Comparison of ENCODE assay signal across 19 cellular contexts in the genomic region with DNA sequence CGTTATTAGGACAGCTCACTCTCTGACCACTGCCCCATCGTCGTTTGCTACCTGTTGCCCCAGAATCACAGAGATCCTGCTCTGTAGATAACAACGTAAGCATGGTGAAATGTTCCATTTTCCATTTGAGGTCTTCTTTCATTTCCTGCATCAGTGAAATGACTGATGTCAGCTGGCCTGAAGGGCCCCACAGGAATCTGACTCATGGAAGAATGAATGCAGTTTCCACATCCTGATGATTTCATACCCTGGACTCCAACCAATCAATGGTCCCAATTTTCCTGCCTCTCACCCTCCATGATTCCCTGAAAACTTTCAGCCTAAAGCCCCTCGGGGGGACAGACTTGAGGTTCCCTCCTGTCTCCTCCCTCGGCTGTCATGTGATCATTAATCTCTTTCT.
DNase-seq lines count a peak whose midpoint lies in the region; ATAC-seq and TF ChIP-seq lines count a peak whose summit lies in the region.
"Had no signal": no experiment of that assay in that cellular context is flagged by ENCODE, and none has a peak within 500 bp of the region (broad histone marks: within the 10 kb centered on the region; RNA-seq: fewer than 3 reads in every experiment).

No MANE protein-coding gene starts in this region.

- H3K4me2 ChIP-seq in neural progenitor cell, result no peak overlapping the region
- H3K4me2 ChIP-seq in hepatocyte, result no peak overlapping the region

- no peaks in the 10 kb centered on the region for H4K20me1 ChIP-seq in neural progenitor cell (ENCODE audit: low read depth)
- no peaks in the 10 kb centered on the region for H4K20me1 ChIP-seq in hepatocyte (ENCODE audit: insufficient read depth, poor library complexity, severe bottlenecking)

- WGBS in hepatocyte (ENCODE audit: low lambda C conversion rate, missing lambda C conversion rate), result 84% methylated on average over 6 of the region's 6 CpGs

- POLR2A ChIA-PET in HEK293 (lab: Yijun Ruan, JAX), result no interaction called here

- H3K4me3 Mint-ChIP-seq in neural progenitor cell, result no peak overlapping the region
- H3K4me3 Mint-ChIP-seq: T-cell had no signal

- H3K27ac Mint-ChIP-seq in neural progenitor cell, result no peak overlapping the region
- H3K27ac Mint-ChIP-seq: T-cell had no signal

- H3K27me3 Mint-ChIP-seq in neural progenitor cell (ENCODE audit: insufficient read depth, low read depth), result peaks cover 8% of the 10 kb centered on the region

- no peak overlapping the region for H3K4me3 ChIP-seq in HEK293 (ENCODE audit: low read depth, low read length)
- no peak overlapping the region for H3K4me3 ChIP-seq in neural progenitor cell
- H3K4me3 ChIP-seq in hepatocyte, result no peak overlapping the region
- H3K4me3 ChIP-seq: colonic mucosa, testis had no signal

- H3K9me2 ChIP-seq in hepatocyte (replicated peaks; ENCODE audit: insufficient read depth), result no peaks in the 10 kb centered on the region

- no peaks in the 10 kb centered on the region for H3K4me1 Mint-ChIP-seq in neural progenitor cell
- H3K4me1 Mint-ChIP-seq: T-cell had no signal

- TF ChIP-seq CTCF in HEK293 (tag by site-specific recombination; IDR thresholded peaks at IDR 0.05), result no peak
- TF ChIP-seq CTCF in neural progenitor cell (IDR thresholded peaks at IDR 0.05), result no peak
- no peak for TF ChIP-seq CTCF in hepatocyte (IDR thresholded peaks at IDR 0.05; ENCODE audit: poor library complexity)

- H3K4me1 ChIP-seq in HEK293 (ENCODE audit: control insufficient read depth, insufficient read depth, low read length) (no peaks in the 10 kb centered on the region), neural progenitor cell (no peaks in the 10 kb centered on the region), hepatocyte (ENCODE audit: insufficient read depth) (no peaks in the 10 kb centered on the region)
- H3K4me1 ChIP-seq: colonic mucosa, testis had no signal

- CTCF ChIA-PET in HEK293 (lab: Yijun Ruan, JAX), result interaction anchor here (0.5 kb wide), 1 partner anchor 584 kb away, joined by 3 read pairs; no protein-coding TSS in a partner anchor

- no peaks in the 10 kb centered on the region for H3K79me2 ChIP-seq in neural progenitor cell (ENCODE audit: low read depth)
- H3K79me2 ChIP-seq in hepatocyte, result no peaks in the 10 kb centered on the region

- no peak for ATAC-seq in HG02938 (IDR thresholded peaks at IDR 0.05; ENCODE audit: unreplicated experiment)
- ATAC-seq: T-cell had no signal

- H3K9me3 ChIP-seq in HEK293 (ENCODE audit: control insufficient read depth, insufficient read depth, low read depth, low read length) (no peaks in the 10 kb centered on the region), neural progenitor cell (ENCODE audit: low read depth) (no peaks in the 10 kb centered on the region), hepatocyte (ENCODE audit: low read depth) (no peaks in the 10 kb centered on the region)
- H3K9me3 ChIP-seq: colonic mucosa, testis had no signal

- no peak overlapping the region for H3K9ac ChIP-seq in neural progenitor cell

- peaks cover 3% of the 10 kb centered on the region for H3K9me3 Mint-ChIP-seq in neural progenitor cell

- H3K27me3 ChIP-seq in neural progenitor cell (no peaks in the 10 kb centered on the region), hepatocyte (no peaks in the 10 kb centered on the region)
- H3K27me3 ChIP-seq: colonic mucosa, testis had no signal

- no peaks in the 10 kb centered on the region for H3F3A ChIP-seq in neural progenitor cell (ENCODE audit: low read depth)

- H3K36me3 ChIP-seq in HEK293 (ENCODE audit: control insufficient read depth in 2 of 2, insufficient read depth in 1 of 2, low read length in 2 of 2) (no peaks in the 10 kb centered on the region), neural progenitor cell (no peaks in the 10 kb centered on the region), hepatocyte (replicated peaks; ENCODE audit: insufficient read depth, low read depth) (no peaks in the 10 kb centered on the region)
- H3K36me3 ChIP-seq: colonic mucosa, WERI-Rb-1 had no signal

- H2AFZ ChIP-seq in neural progenitor cell (replicated peaks) (no peak overlapping the region), hepatocyte (no peak overlapping the region)

- DNase-seq in AG08396 (ENCODE audit: low spot score) (peak; percentile 9), astrocyte of the hippocampus (ENCODE audit: low read depth, low spot score) (peak; percentile 47), lung microvascular endothelial cell (ENCODE audit: low read depth in 2 of 2) (peak; percentile 0 to 21), ureter (ENCODE audit: low spot score) (no peak), neural progenitor cell (ENCODE audit: low spot score) (no peak), hepatocyte (ENCODE audit: low spot score) (no peak)
- DNase-seq: activated effector memory CD4-positive, alpha-beta T cell treated with Interleukin-2 at 50 U/mL for 16 hours; C1 segment of cervical spinal cord; colonic mucosa; DMS 273 treated with DMSO at 0.1 percent for 48 hours; islet precursor cell; KBM-7; RPMI8226; stimulated activated CD4-positive, alpha-beta T cell treated with anti-CD3 and anti-CD28 coated beads, Interleukin-4, amount 100 ng/mL, for 4 hours; T-cell; testis; WERI-Rb-1 had no signal

- no peaks in the 10 kb centered on the region for H3K36me3 Mint-ChIP-seq in neural progenitor cell
- H3K36me3 Mint-ChIP-seq: T-cell had no signal

- no peak overlapping the region for H3K27ac ChIP-seq in HEK293 (ENCODE audit: extremely low read depth, low read depth, low read length)
- H3K27ac ChIP-seq in neural progenitor cell, result no peak overlapping the region
- no peak overlapping the region for H3K27ac ChIP-seq in hepatocyte
- H3K27ac ChIP-seq: colonic mucosa, testis, WERI-Rb-1 had no signal

TF ChIP-seq in HEK293, 187 proteins besides CTCF, POLR2A, EP300 and RAD21 (continues in another document):
- no peak for TF ChIP-seq KLF9 (tag by site-specific recombination; IDR thresholded peaks at IDR 0.05; ENCODE audit: low read depth)
- no peak for TF ChIP-seq ZNF624 (tag by site-specific recombination; IDR thresholded peaks at IDR 0.05)
- no peak for TF ChIP-seq SP2 (tag by site-specific recombination; IDR thresholded peaks at IDR 0.05)
- TF ChIP-seq, protein P1, sequence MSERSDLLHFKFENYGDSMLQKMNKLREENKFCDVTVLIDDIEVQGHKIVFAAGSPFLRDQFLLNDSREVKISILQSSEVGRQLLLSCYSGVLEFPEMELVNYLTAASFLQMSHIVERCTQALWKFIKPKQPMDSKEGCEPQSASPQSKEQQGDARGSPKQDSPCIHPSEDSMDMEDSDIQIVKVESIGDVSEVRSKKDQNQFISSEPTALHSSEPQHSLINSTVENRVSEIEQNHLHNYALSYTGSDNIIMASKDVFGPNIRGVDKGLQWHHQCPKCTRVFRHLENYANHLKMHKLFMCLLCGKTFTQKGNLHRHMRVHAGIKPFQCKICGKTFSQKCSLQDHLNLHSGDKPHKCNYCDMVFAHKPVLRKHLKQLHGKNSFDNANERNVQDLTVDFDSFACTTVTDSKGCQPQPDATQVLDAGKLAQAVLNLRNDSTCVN (tag by site-specific recombination; optimal IDR thresholded peaks at IDR 0.05), result no peak
- no peak for TF ChIP-seq ZNF155 (tag by site-specific recombination; IDR thresholded peaks at IDR 0.05)
- TF ChIP-seq ZNF76 (tag by site-specific recombination; IDR thresholded peaks at IDR 0.05; ENCODE audit: borderline replicate concordance, low read depth), result no peak
- TF ChIP-seq ZFP69B (tag by site-specific recombination; IDR thresholded peaks at IDR 0.05), result peak; percentile 27; the same call in 1 of the 2 replicates
- no peak for TF ChIP-seq ZNF677 (tag by site-specific recombination; IDR thresholded peaks at IDR 0.05)
- TF ChIP-seq ZNF610 (tag by site-specific recombination; IDR thresholded peaks at IDR 0.05; ENCODE audit: borderline replicate concordance), result no peak
- no peak for TF ChIP-seq ZNF211 (tag by site-specific recombination; IDR thresholded peaks at IDR 0.05; ENCODE audit: low read depth)
- TF ChIP-seq ZNF830 (tag by site-specific recombination; IDR thresholded peaks at IDR 0.05; ENCODE audit: low read depth), result no peak
- TF ChIP-seq ZNF623 (tag by site-specific recombination; IDR thresholded peaks at IDR 0.05), result no peak
- TF ChIP-seq, protein P2, sequence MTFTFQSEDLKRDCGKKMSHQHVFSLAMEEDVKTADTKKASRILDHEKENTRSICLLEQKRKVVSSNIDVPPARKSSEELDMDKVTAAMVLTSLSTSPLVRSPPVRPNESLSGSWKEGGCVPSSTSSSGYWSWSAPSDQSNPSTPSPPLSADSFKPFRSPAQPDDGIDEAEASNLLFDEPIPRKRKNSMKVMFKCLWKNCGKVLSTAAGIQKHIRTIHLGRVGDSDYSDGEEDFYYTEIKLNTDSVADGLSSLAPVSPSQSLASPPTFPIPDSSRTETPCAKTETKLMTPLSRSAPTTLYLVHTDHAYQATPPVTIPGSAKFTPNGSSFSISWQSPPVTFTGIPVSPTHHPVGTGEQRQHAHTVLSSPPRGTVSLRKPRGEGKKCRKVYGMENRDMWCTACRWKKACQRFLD (tag by site-specific recombination; IDR thresholded peaks at IDR 0.05), result no peak
- TF ChIP-seq, protein P3, sequence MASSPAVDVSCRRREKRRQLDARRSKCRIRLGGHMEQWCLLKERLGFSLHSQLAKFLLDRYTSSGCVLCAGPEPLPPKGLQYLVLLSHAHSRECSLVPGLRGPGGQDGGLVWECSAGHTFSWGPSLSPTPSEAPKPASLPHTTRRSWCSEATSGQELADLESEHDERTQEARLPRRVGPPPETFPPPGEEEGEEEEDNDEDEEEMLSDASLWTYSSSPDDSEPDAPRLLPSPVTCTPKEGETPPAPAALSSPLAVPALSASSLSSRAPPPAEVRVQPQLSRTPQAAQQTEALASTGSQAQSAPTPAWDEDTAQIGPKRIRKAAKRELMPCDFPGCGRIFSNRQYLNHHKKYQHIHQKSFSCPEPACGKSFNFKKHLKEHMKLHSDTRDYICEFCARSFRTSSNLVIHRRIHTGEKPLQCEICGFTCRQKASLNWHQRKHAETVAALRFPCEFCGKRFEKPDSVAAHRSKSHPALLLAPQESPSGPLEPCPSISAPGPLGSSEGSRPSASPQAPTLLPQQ (tag by site-specific recombination; IDR thresholded peaks at IDR 0.05), result peak; percentile 58; the same call in 1 of the 2 replicates
- 0 out of 2 replicates have a peak, but pooled peaks have one; percentile 17 for TF ChIP-seq SCRT2 (tag by site-specific recombination; IDR thresholded peaks at IDR 0.05)
- TF ChIP-seq ZNF350 (tag by site-specific recombination; IDR thresholded peaks at IDR 0.05), result no peak
- no peak for TF ChIP-seq PBX3 (CRISPR knock-in tag; IDR thresholded peaks at IDR 0.05)

Comparison
In these comparisons a context has a peak if more than half of its experiments do, and no peak if none do; other contexts are left out.
1. DNase-seq: peak in AG08396 (single experiment), astrocyte of the hippocampus (single experiment) and lung microvascular endothelial cell (2 of 2); none in ureter (single experiment), neural progenitor cell (single experiment) and hepatocyte (single experiment).